ENCODE assay signal across 12 cellular contexts in the genomic region with DNA sequence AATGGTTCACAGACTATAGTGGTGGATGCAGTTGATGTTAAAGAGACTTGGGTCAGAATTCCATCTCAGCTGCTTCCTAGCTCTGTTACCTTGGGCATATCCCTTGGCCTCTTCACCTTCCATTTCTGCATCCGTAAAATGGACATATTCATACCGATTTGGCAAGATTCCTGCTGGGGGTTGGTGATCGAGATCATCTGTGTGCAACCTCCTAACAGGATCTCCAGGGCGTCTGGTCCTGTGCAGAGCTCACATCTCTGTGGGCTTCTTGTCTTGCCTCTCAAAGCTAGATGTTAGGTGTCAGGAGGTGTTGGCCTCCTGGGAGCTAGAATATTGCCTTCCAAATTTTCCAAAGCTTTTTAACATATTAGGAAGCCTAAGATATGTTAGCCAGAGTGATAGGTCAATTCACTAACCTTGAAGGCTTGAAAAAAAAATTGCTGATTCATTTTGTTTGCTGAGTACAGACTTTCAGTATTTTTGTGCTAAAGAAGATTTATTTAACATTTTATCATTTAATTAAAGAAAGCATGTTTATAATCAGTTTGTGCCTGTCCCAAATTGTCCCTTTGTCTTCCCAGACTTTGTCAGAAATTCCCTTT.
A peak's percentile ranks its signal among the peaks of the same experiment; 100 is the strongest.
DNase-seq lines count a peak whose midpoint lies in the region; ATAC-seq and TF ChIP-seq lines count a peak whose summit lies in the region.
"Had no signal": no experiment of that assay in that cellular context is flagged by ENCODE, and none has a peak within 500 bp of the region (broad histone marks: within the 10 kb centered on the region; RNA-seq: fewer than 3 reads in every experiment).

No MANE protein-coding gene starts in this region.

- in situ Hi-C loops in ACHN (cut with HindIII; ENCODE audit: low pct_ligation_motif_present, low pct_unique_long_range_greater_than_20kb, low sequenced_read_pairs): no loop called here

- H3K27me3 ChIP-seq in lower lobe of right lung (ENCODE audit: low read depth) (no peaks in the 10 kb centered on the region), suprapubic skin (no peaks in the 10 kb centered on the region)

- TF ChIP-seq POLR2A in NB4 (IDR thresholded peaks at IDR 0.05; ENCODE audit: extremely low read depth, insufficient read length) (no peak), suprapubic skin (IDR thresholded peaks at IDR 0.05) (no peak)

- WGBS in suprapubic skin: 14% methylated on average over 4 of the region's 4 CpGs

- TF ChIP-seq CTCF in NB4 (IDR thresholded peaks at IDR 0.05; ENCODE audit: low read depth, low read length) (no peak), lower lobe of right lung (IDR thresholded peaks at IDR 0.05) (no peak), suprapubic skin (IDR thresholded peaks at IDR 0.05) (no peak)

- peak; percentile 44 for DNase-seq in NB4 (ENCODE audit: low read depth)
- DNase-seq in caudate nucleus (lab: John Stamatoyannopoulos, UW): no peak
- DNase-seq in lower lobe of right lung: no peak
- DNase-seq in suprapubic skin (ENCODE audit: low spot score in 2 of 2): no peak
- no peak for DNase-seq in ACHN
- no peak for DNase-seq in SK-N-DZ (ENCODE audit: low spot score)
- DNase-seq in NCI-H524 treated with DMSO at 0.1 percent for 48 hours (lab: John Stamatoyannopoulos, UW): no peak
- DNase-seq: activated naive CD4-positive, alpha-beta T cell treated with anti-CD3 and anti-CD28 coated beads, Interleukin-2, amount 50 U/mL, for 16 hours; NCI-H345; stimulated activated CD4-positive, alpha-beta T cell treated with anti-CD3 and anti-CD28 coated beads, Interleukin-15, amount 100 ng/mL, for 24 hours; WERI-Rb-1 had no signal

- H3K4me1 ChIP-seq in lower lobe of right lung (peaks cover 13% of the 10 kb centered on the region), suprapubic skin (peaks cover 26% of the 10 kb centered on the region)

- H3K4me3 ChIP-seq in NB4 (ENCODE audit: low read depth, low read length): peak overlapping the region; percentile 71
- H3K4me3 ChIP-seq in lower lobe of right lung: peak overlapping the region; percentile 28
- H3K4me3 ChIP-seq in suprapubic skin: peak overlapping the region; percentile 40

- TF ChIP-seq EP300 in suprapubic skin (IDR thresholded peaks at IDR 0.05): no peak

- peak overlapping the region; percentile 32 for H3K27ac ChIP-seq in caudate nucleus (ENCODE audit: low read depth, low read length)
- H3K27ac ChIP-seq in lower lobe of right lung: peak overlapping the region; percentile 85
- H3K27ac ChIP-seq in suprapubic skin: peak overlapping the region; percentile 84
- H3K27ac ChIP-seq: WERI-Rb-1 had no signal

- H3K9me3 ChIP-seq in lower lobe of right lung (no peaks in the 10 kb centered on the region), suprapubic skin (no peaks in the 10 kb centered on the region)

- intact Hi-C loops in lower lobe of right lung (cut with DNase I): no loop called here

- ATAC-seq in lower lobe of right lung (no peak), GM18873 (IDR thresholded peaks at IDR 0.05; ENCODE audit: low FRiP score, unreplicated experiment) (no peak)

- H3K36me3 ChIP-seq in lower lobe of right lung: no peaks in the 10 kb centered on the region
- H3K36me3 ChIP-seq in suprapubic skin: no peaks in the 10 kb centered on the region
- H3K36me3 ChIP-seq: WERI-Rb-1 had no signal

Comparison
In these comparisons a context has a peak if more than half of its experiments do, and no peak if none do; other contexts are left out.
1. H3K27ac ChIP-seq: peak in every context shown above with its lines; median percentile 85 in lower lobe of right lung; 84 in suprapubic skin; 32 in caudate nucleus.